Comparison of ENCODE assay signal across 24 cellular contexts in genomic region chr3:15887261-15887660, GRCh38.
"Had no signal": no experiment of that assay in that cellular context is flagged by ENCODE, and none has a peak within 500 bp of the region (broad histone marks: within the 10 kb centered on the region; RNA-seq: fewer than 3 reads in every experiment).

No MANE protein-coding gene starts in this region.

- H3K27me3 ChIP-seq: colonic mucosa, dorsolateral prefrontal cortex, esophagus squamous epithelium, foreskin keratinocyte, gastrocnemius medialis, gastroesophageal sphincter, heart left ventricle, heart right ventricle had no signal

- H3K4me1 Mint-ChIP-seq: endodermal cell had no signal

- H3K36me3 ChIP-seq: colonic mucosa, esophagus squamous epithelium, gastrocnemius medialis, gastroesophageal sphincter, heart left ventricle, heart right ventricle had no signal

- H3K27ac ChIP-seq: colonic mucosa, coronary artery, dorsolateral prefrontal cortex, epithelial cell of prostate, esophagus squamous epithelium, foreskin keratinocyte, gastrocnemius medialis, gastroesophageal sphincter, heart left ventricle, heart right ventricle had no signal

- H3K27ac Mint-ChIP-seq: dendritic cell treated with granulocyte-macrophage colony-stimulating factor and Interleukin-4, amounts not matched to agents 40 ng/mL and 50 ng/mL, for 4 days; effector memory CD8-positive, alpha-beta T cell; endodermal cell had no signal

- H3K4me1 ChIP-seq: colonic mucosa, esophagus squamous epithelium, foreskin keratinocyte, gastroesophageal sphincter, heart left ventricle had no signal

- ATAC-seq: effector memory CD8-positive, alpha-beta T cell; esophagus mucosa; foreskin keratinocyte; gastrocnemius medialis; gastroesophageal sphincter; heart left ventricle; heart right ventricle had no signal

- DNase-seq: colonic mucosa; cortex of kidney; dermis blood vessel endothelial cell; dorsolateral prefrontal cortex; effector CD4-positive, alpha-beta T cell; effector CD8-positive, alpha-beta T cell; effector memory CD4-positive, alpha-beta T cell; effector memory CD8-positive, alpha-beta T cell; endodermal cell; erythroblast; esophagus squamous epithelium; foreskin fibroblast; foreskin keratinocyte; foreskin melanocyte; gastrocnemius medialis; glutamatergic neuron; head of caudate nucleus; heart left ventricle; heart right ventricle had no signal

- H3K4me3 Mint-ChIP-seq: dendritic cell treated with granulocyte-macrophage colony-stimulating factor and Interleukin-4, amounts not matched to agents 40 ng/mL and 50 ng/mL, for 4 days; effector memory CD8-positive, alpha-beta T cell; endodermal cell had no signal

- H3K27me3 Mint-ChIP-seq: dendritic cell treated with granulocyte-macrophage colony-stimulating factor and Interleukin-4, amounts not matched to agents 40 ng/mL and 50 ng/mL, for 4 days had no signal

- H3K9me3 ChIP-seq: colonic mucosa, esophagus squamous epithelium, gastrocnemius medialis, gastroesophageal sphincter, heart left ventricle, heart right ventricle had no signal

- H3K4me3 ChIP-seq: colonic mucosa, coronary artery, dorsolateral prefrontal cortex, esophagus squamous epithelium, gastrocnemius medialis, gastroesophageal sphincter, heart left ventricle, heart right ventricle had no signal
